Comparison of ENCODE assay signal across 10 cellular contexts in genomic region chr12:8699714-8700113, GRCh38. TPM values are rescaled to one million over a fixed set of nuclear protein-coding genes. Genes with fewer than 3 reads are reported as not detected.
DNase-seq lines count a peak whose midpoint lies in the region; ATAC-seq and TF ChIP-seq lines count a peak whose summit lies in the region.
"Had no signal": no experiment of that assay in that cellular context is flagged by ENCODE, and none has a peak within 500 bp of the region (broad histone marks: within the 10 kb centered on the region; RNA-seq: fewer than 3 reads in every experiment).

No MANE protein-coding gene starts in this region.

- peaks cover 25% of the 10 kb centered on the region for H3K4me1 ChIP-seq in testis

- 9 to 21% methylated on average over 4 of the region's 4 CpGs for WGBS in testis, 2 donors

- TF ChIP-seq CTCF in testis (IDR thresholded peaks at IDR 0.05): no peak

- peak overlapping the region; percentile 94 to 99 for H3K27ac ChIP-seq in testis

- no peaks in the 10 kb centered on the region for H3K9me3 Mint-ChIP-seq in activated T-cell treated with anti-CD3 and anti-CD28 coated beads, Interleukin-2, amount 50 U/mL, for 4 hours
- H3K9me3 Mint-ChIP-seq in activated CD8-positive, alpha-beta T cell treated with anti-CD3 and anti-CD28 coated beads, Interleukin-2, amount 10 ng/mL, durations not matched to agents 7 days and 5 days (ENCODE audit: insufficient read depth): no peaks in the 10 kb centered on the region
- H3K9me3 Mint-ChIP-seq in immature natural killer cell: no peaks in the 10 kb centered on the region

- POLR2A ChIA-PET in activated CD8-positive, alpha-beta T cell treated with anti-CD3 and anti-CD28 coated beads, Interleukin-2, amount 10 ng/mL, durations not matched to agents 7 days and 5 days (lab: Charles Lee): no interaction called here

- no peaks in the 10 kb centered on the region for H3K9me3 ChIP-seq in testis

- CTCF ChIA-PET in activated CD8-positive, alpha-beta T cell treated with anti-CD3 and anti-CD28 coated beads, Interleukin-2, amount 10 ng/mL, durations not matched to agents 7 days and 5 days (lab: Charles Lee): interaction anchor here (0.7 to 0.9 kb wide), 3 partner anchors 18 to 191 kb away, joined by 3 to 5 read pairs (median 3); no protein-coding TSS in a partner anchor

- no peaks in the 10 kb centered on the region for H3K27me3 Mint-ChIP-seq in activated T-cell treated with anti-CD3 and anti-CD28 coated beads, Interleukin-2, amount 50 U/mL, for 4 hours (ENCODE audit: low read depth)
- peaks cover 22% of the 10 kb centered on the region for H3K27me3 Mint-ChIP-seq in activated CD8-positive, alpha-beta T cell treated with anti-CD3 and anti-CD28 coated beads, Interleukin-2, amount 10 ng/mL, durations not matched to agents 7 days and 5 days (ENCODE audit: low read depth)
- peaks cover 0 to 6% (median 0%) of the 10 kb centered on the region in 3 donors for H3K27me3 Mint-ChIP-seq in immature natural killer cell (ENCODE audit: low read depth in 3 of 3)

- no peak overlapping the region for H3K27ac Mint-ChIP-seq in activated CD8-positive, alpha-beta T cell treated with anti-CD3 and anti-CD28 coated beads, Interleukin-2, amount 10 ng/mL, durations not matched to agents 7 days and 5 days
- H3K27ac Mint-ChIP-seq in immature natural killer cell: peak overlapping the region in 2 of 6 donors; percentile 22 to 73

- peaks cover 19% of the 10 kb centered on the region for H3K4me1 Mint-ChIP-seq in activated T-cell treated with anti-CD3 and anti-CD28 coated beads, Interleukin-2, amount 50 U/mL, for 4 hours (ENCODE audit: low read depth)
- H3K4me1 Mint-ChIP-seq in activated CD8-positive, alpha-beta T cell treated with anti-CD3 and anti-CD28 coated beads, Interleukin-2, amount 10 ng/mL, durations not matched to agents 7 days and 5 days (ENCODE audit: low read depth): peaks cover 20% of the 10 kb centered on the region
- H3K4me1 Mint-ChIP-seq in immature natural killer cell: peaks cover 19 to 30% of the 10 kb centered on the region in 2 donors

- H3K27me3 ChIP-seq in testis: no peaks in the 10 kb centered on the region

- no peak overlapping the region for H3K4me3 ChIP-seq in testis

- no peak for DNase-seq in activated T-cell treated with anti-CD3 and anti-CD28 coated beads, Interleukin-2, amount 50 U/mL, for 4 hours
- DNase-seq in activated T-cell treated with anti-CD3 and anti-CD28 coated beads for 4 hours (no peak), immature natural killer cell (no peak), testis (peak; percentile 43), dermis blood vessel endothelial cell (no peak)
- DNase-seq in activated CD8-positive, alpha-beta T cell treated with anti-CD3 and anti-CD28 coated beads, Interleukin-2, amount 10 ng/mL, durations not matched to agents 7 days and 5 days: no peak
- DNase-seq: posterior cingulate gyrus had no signal

- H3K36me3 Mint-ChIP-seq in activated T-cell treated with anti-CD3 and anti-CD28 coated beads, Interleukin-2, amount 50 U/mL, for 4 hours (ENCODE audit: insufficient read depth): no peaks in the 10 kb centered on the region
- peaks cover 4% of the 10 kb centered on the region for H3K36me3 Mint-ChIP-seq in activated CD8-positive, alpha-beta T cell treated with anti-CD3 and anti-CD28 coated beads, Interleukin-2, amount 10 ng/mL, durations not matched to agents 7 days and 5 days (ENCODE audit: low read depth)
- no peaks in the 10 kb centered on the region for H3K36me3 Mint-ChIP-seq in immature natural killer cell

- no peak for ATAC-seq in activated T-cell treated with anti-CD3 and anti-CD28 coated beads, Interleukin-2, amount 50 U/mL, for 4 hours
- no peak for ATAC-seq in activated CD8-positive, alpha-beta T cell treated with anti-CD3 and anti-CD28 coated beads, Interleukin-2, amount 10 ng/mL, durations not matched to agents 7 days and 5 days
- ATAC-seq in HG03521 (IDR thresholded peaks at IDR 0.05; ENCODE audit: unreplicated experiment): no peak
- no peak for ATAC-seq in HG02973 (IDR thresholded peaks at IDR 0.05; ENCODE audit: unreplicated experiment)
- ATAC-seq: Panc1 had no signal

- TF ChIP-seq POLR2A in testis (IDR thresholded peaks at IDR 0.05): no peak

- H3K36me3 ChIP-seq in testis (ENCODE audit: low read depth, missing control alignments): no peaks in the 10 kb centered on the region

- intact Hi-C loops in testis (cut with DNase I; ENCODE audit: low total_unique reads): no loop called here

- peak overlapping the region; percentile 72 for H3K4me3 Mint-ChIP-seq in activated T-cell treated with anti-CD3 and anti-CD28 coated beads, Interleukin-2, amount 50 U/mL, for 4 hours
- peak overlapping the region; percentile 47 for H3K4me3 Mint-ChIP-seq in activated CD8-positive, alpha-beta T cell treated with anti-CD3 and anti-CD28 coated beads, Interleukin-2, amount 10 ng/mL, durations not matched to agents 7 days and 5 days
- peak overlapping the region; percentile 49 to 74 (median 71) for H3K4me3 Mint-ChIP-seq in immature natural killer cell

RNA-seq across cellular contexts. Expression of gene RIMKLB, which starts 1.9 kb away (rescaled TPM):
- 1 to 10 TPM; 5.7 to 7.7 (median 6.0) TPM for total RNA-seq in activated T-cell treated with anti-CD3 and anti-CD28 coated beads, Interleukin-2, amount 50 U/mL, for 4 hours
- total RNA-seq in activated CD8-positive, alpha-beta T cell treated with anti-CD3 and anti-CD28 coated beads, Interleukin-2, amount 10 ng/mL, durations not matched to agents 7 days and 5 days: 1 to 10 TPM; 7.9 to 9.0 TPM
- 1 to 10 TPM in 2 of 3 donors, under 1 TPM in 1; 0.13 to 4.1 (median 1.6) TPM for polyA plus RNA-seq in immature natural killer cell
- 100 to 1,000 TPM; 123 to 141 TPM for total RNA-seq in testis
- 101 TPM for polyA plus RNA-seq in testis (ENCODE audit: insufficient read depth, low read depth, low replicate concordance)
- total RNA-seq in dermis blood vessel endothelial cell: 46.4 and 180 TPM in 2 replicates

RNA-seq across cellular contexts. Expression of gene MFAP5, which starts 37.1 kb away (rescaled TPM):
- total RNA-seq in activated T-cell treated with anti-CD3 and anti-CD28 coated beads, Interleukin-2, amount 50 U/mL, for 4 hours: not detected
- total RNA-seq in activated CD8-positive, alpha-beta T cell treated with anti-CD3 and anti-CD28 coated beads, Interleukin-2, amount 10 ng/mL, durations not matched to agents 7 days and 5 days: not detected
- polyA plus RNA-seq in immature natural killer cell: not detected
- total RNA-seq in testis: 1 to 10 TPM; 3.8 to 5.9 TPM
- polyA plus RNA-seq in testis (ENCODE audit: insufficient read depth, low read depth, low replicate concordance): 41.1 TPM
- total RNA-seq in dermis blood vessel endothelial cell: 0.19 and 0.85 TPM in 2 replicates
